10 cellular contexts compared by ENCODE assay signal in genomic region chr7:157411580-157411979, GRCh38.
DNase-seq lines count a peak whose midpoint lies in the region; ATAC-seq, FAIRE-seq and TF ChIP-seq lines count a peak whose summit lies in the region.
"Had no signal": no experiment of that assay in that cellular context is flagged by ENCODE, and none has a peak within 500 bp of the region (broad histone marks: within the 10 kb centered on the region; RNA-seq: fewer than 3 reads in every experiment).

No MANE protein-coding gene starts in this region.

- DNase-seq in CD4-positive, CD25-positive, alpha-beta regulatory T cell: peak; percentile 32 to 49 (median 46)
- DNase-seq in NB4 (ENCODE audit: low read depth): peak; percentile 95
- peak; percentile 58 for DNase-seq in activated T-cell treated with anti-CD3 and anti-CD28 coated beads, Interleukin-2, amount 50 U/mL, for 1 hour
- peak in 2 of 3 donors; percentile 25 to 60 for DNase-seq in mucosa of descending colon
- DNase-seq in Calu3: no peak
- DNase-seq in NCI-H82 (lab: John Stamatoyannopoulos, UW): no peak
- no peak for DNase-seq in D721Med (ENCODE audit: insufficient read length, low spot score)
- DNase-seq in NCI-H2107 (lab: John Stamatoyannopoulos, UW): no peak
- DNase-seq: NCI-H345 had no signal

- H3K4me1 Mint-ChIP-seq in CD4-positive, CD25-positive, alpha-beta regulatory T cell: peaks cover 2 to 15% (median 7%) of the 10 kb centered on the region in 4 donors
- no peaks in the 10 kb centered on the region for H3K4me1 Mint-ChIP-seq in Calu3 (ENCODE audit: low read depth, unreplicated experiment)
- H3K4me1 Mint-ChIP-seq: mesothelial cell of epicardium had no signal

- CTCF ChIA-PET in Calu3 (lab: Charles Lee): no interaction called here

- peak overlapping the region; percentile 56 for H3K4me3 ChIP-seq in CD4-positive, CD25-positive, alpha-beta regulatory T cell (ENCODE audit: low read depth, low read length)
- H3K4me3 ChIP-seq in NB4 (ENCODE audit: low read depth, low read length) (peak overlapping the region; percentile 19), mucosa of descending colon (no peak overlapping the region)

- peak overlapping the region in 2 of 3 donors; percentile 88 to 92 for H3K27ac Mint-ChIP-seq in CD4-positive, CD25-positive, alpha-beta regulatory T cell
- H3K27ac Mint-ChIP-seq in Calu3 (ENCODE audit: unreplicated experiment): no peak overlapping the region
- H3K27ac Mint-ChIP-seq: mesothelial cell of epicardium had no signal

- peak overlapping the region in 3 of 4 donors; percentile 17 to 74 (median 63) for H3K4me3 Mint-ChIP-seq in CD4-positive, CD25-positive, alpha-beta regulatory T cell
- no peak overlapping the region for H3K4me3 Mint-ChIP-seq in Calu3 (ENCODE audit: low read depth, unreplicated experiment)
- H3K4me3 Mint-ChIP-seq: mesothelial cell of epicardium had no signal

- H3K9me3 Mint-ChIP-seq in CD4-positive, CD25-positive, alpha-beta regulatory T cell: no peaks in the 10 kb centered on the region
- H3K9me3 Mint-ChIP-seq in Calu3 (ENCODE audit: low read depth, unreplicated experiment): no peaks in the 10 kb centered on the region
- H3K9me3 Mint-ChIP-seq: mesothelial cell of epicardium had no signal

- H3K27me3 Mint-ChIP-seq in CD4-positive, CD25-positive, alpha-beta regulatory T cell: no peaks in the 10 kb centered on the region
- H3K27me3 Mint-ChIP-seq in Calu3 (ENCODE audit: unreplicated experiment): no peaks in the 10 kb centered on the region

- TF ChIP-seq CTCF in NB4 (IDR thresholded peaks at IDR 0.05; ENCODE audit: low read depth, low read length) (peak; percentile 19), mucosa of descending colon (IDR thresholded peaks at IDR 0.05) (no peak), Calu3 (IDR thresholded peaks at IDR 0.05; ENCODE audit: unreplicated experiment) (no peak), D721Med (IDR thresholded peaks at IDR 0.05; ENCODE audit: insufficient read depth, missing control alignments) (no peak)

- H3K9me3 ChIP-seq in CD4-positive, CD25-positive, alpha-beta regulatory T cell (ENCODE audit: control insufficient read depth in 2 of 2, low read length in 2 of 2): no peaks in the 10 kb centered on the region
- H3K9me3 ChIP-seq in mucosa of descending colon: no peaks in the 10 kb centered on the region

- no peak for FAIRE-seq in D721Med (lab: Jason Lieb, UNC)

- peaks cover 10% of the 10 kb centered on the region for H3K36me3 ChIP-seq in CD4-positive, CD25-positive, alpha-beta regulatory T cell (ENCODE audit: control insufficient read depth, insufficient read depth, low read length)
- no peaks in the 10 kb centered on the region for H3K36me3 ChIP-seq in mucosa of descending colon (ENCODE audit: low read depth)

- BruUV-seq in Calu3 (replicated peaks; lab: Mats Ljungman, UMichigan): no TSS peak

- no peaks in the 10 kb centered on the region for H3K27me3 ChIP-seq in CD4-positive, CD25-positive, alpha-beta regulatory T cell (ENCODE audit: control insufficient read depth, insufficient read depth, low read length)

- intact Hi-C loops in mucosa of descending colon (cut with DNase I, micrococcal nuclease) (no loop called here), Calu3 (cut with micrococcal nuclease; ENCODE audit: unreplicated experiment) (no loop called here)

- TF ChIP-seq POLR2A in NB4 (IDR thresholded peaks at IDR 0.05; ENCODE audit: extremely low read depth, insufficient read length): no peak

- ATAC-seq in CD4-positive, CD25-positive, alpha-beta regulatory T cell (ENCODE audit: low read depth in 2 of 2): peak; percentile 69 to 76
- ATAC-seq in mucosa of descending colon: peak; percentile 44

- H3K4me1 ChIP-seq in CD4-positive, CD25-positive, alpha-beta regulatory T cell (ENCODE audit: control insufficient read depth, insufficient read depth, low read length, poor library complexity, severe bottlenecking): peaks cover 16% of the 10 kb centered on the region
- no peaks in the 10 kb centered on the region for H3K4me1 ChIP-seq in mucosa of descending colon (ENCODE audit: low read depth)

- H3K27ac ChIP-seq in CD4-positive, CD25-positive, alpha-beta regulatory T cell (ENCODE audit: insufficient read depth, low read length, poor library complexity, severe bottlenecking): peak overlapping the region; percentile 45

- H3K36me3 Mint-ChIP-seq in CD4-positive, CD25-positive, alpha-beta regulatory T cell: peaks cover 21% of the 10 kb centered on the region
- H3K36me3 Mint-ChIP-seq in Calu3 (ENCODE audit: insufficient read depth, unreplicated experiment): peaks cover 57% of the 10 kb centered on the region

Comparison
In these comparisons a context has a peak if more than half of its experiments do, and no peak if none do; other contexts are left out.
1. DNase-seq: peak in CD4-positive, CD25-positive, alpha-beta regulatory T cell (3 of 3), NB4 (single experiment), activated T-cell treated with anti-CD3 and anti-CD28 coated beads, Interleukin-2, amount 50 U/mL, for 1 hour (single experiment) and mucosa of descending colon (2 of 3); none in Calu3 (single experiment), NCI-H82 (single experiment), D721Med (single experiment) and NCI-H2107 (single experiment).